Comparison of ENCODE assay signal across 1 cellular context in the genomic region with DNA sequence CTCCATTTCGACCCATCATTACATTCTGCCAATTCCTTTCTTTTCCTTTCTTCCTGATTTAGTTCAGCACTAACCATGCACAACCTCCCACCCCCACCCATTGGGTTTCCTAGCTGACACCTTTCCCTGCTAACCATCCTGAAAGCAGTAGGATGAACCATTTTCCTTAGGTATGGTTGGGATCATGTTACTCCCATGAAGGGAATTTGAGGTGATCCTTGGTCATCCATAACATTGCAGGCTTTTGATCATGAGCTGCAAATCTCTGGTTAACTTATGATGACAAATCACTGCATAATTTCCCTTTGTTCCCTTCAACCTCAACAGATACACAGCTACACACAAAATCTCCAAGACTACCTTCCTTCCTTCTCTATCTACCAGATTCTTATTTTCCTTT.
TF ChIP-seq lines count a peak whose summit lies in the region.

No MANE protein-coding gene starts in this region.

TF ChIP-seq in IMR-90, 13 proteins besides CTCF, POLR2A, EP300 and RAD21:
- no peak for TF ChIP-seq MAZ (IDR thresholded peaks at IDR 0.05; ENCODE audit: borderline replicate concordance, low read depth, low read length)
- no peak for TF ChIP-seq FOS (IDR thresholded peaks at IDR 0.05; ENCODE audit: low read depth, low read length)
- no peak for TF ChIP-seq NFE2L2 (IDR thresholded peaks at IDR 0.05; ENCODE audit: low read depth, low read length)
- TF ChIP-seq, protein P1, sequence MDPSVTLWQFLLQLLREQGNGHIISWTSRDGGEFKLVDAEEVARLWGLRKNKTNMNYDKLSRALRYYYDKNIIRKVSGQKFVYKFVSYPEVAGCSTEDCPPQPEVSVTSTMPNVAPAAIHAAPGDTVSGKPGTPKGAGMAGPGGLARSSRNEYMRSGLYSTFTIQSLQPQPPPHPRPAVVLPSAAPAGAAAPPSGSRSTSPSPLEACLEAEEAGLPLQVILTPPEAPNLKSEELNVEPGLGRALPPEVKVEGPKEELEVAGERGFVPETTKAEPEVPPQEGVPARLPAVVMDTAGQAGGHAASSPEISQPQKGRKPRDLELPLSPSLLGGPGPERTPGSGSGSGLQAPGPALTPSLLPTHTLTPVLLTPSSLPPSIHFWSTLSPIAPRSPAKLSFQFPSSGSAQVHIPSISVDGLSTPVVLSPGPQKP (IDR thresholded peaks at IDR 0.05; ENCODE audit: borderline replicate concordance, low read depth, low read length): no peak
- TF ChIP-seq, protein P2, sequence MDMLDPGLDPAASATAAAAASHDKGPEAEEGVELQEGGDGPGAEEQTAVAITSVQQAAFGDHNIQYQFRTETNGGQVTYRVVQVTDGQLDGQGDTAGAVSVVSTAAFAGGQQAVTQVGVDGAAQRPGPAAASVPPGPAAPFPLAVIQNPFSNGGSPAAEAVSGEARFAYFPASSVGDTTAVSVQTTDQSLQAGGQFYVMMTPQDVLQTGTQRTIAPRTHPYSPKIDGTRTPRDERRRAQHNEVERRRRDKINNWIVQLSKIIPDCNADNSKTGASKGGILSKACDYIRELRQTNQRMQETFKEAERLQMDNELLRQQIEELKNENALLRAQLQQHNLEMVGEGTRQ (IDR thresholded peaks at IDR 0.05; ENCODE audit: low read depth, low read length): no peak
- no peak for TF ChIP-seq MAFK (IDR thresholded peaks at IDR 0.05; ENCODE audit: low read depth, low read length)
- TF ChIP-seq MXI1 (IDR thresholded peaks at IDR 0.05; ENCODE audit: borderline replicate concordance, low read depth, low read length): no peak
- TF ChIP-seq CHD1 (IDR thresholded peaks at IDR 0.05; ENCODE audit: low read depth, low read length): no peak
TF ChIP-seq in IMR-90: peak in this region for 0.
